In the genomic region with DNA sequence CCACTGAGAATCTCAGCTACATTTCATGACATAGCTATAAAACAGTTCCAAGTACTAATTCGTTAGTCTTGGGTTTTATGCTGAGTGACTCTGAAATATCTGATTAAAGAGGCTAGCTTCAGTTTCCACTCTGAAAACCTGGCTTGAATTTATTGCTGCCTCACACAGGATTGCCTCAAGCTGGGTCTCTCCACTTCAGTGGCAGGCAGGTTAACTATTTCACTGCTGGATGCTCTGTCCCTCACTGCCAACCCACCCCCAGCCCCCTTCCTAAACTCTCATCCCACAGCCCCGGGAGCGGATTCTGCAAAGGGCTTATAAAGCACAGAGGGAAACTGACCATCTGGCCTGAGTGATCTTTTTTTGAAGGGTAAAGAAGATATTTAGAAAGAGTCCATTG, we compare ENCODE assay signal across 27 cellular contexts.
"Had no signal": no experiment of that assay in that cellular context is flagged by ENCODE, and none has a peak within 500 bp of the region (broad histone marks: within the 10 kb centered on the region; RNA-seq: fewer than 3 reads in every experiment).

No MANE protein-coding gene starts in this region.

- H3K27me3 Mint-ChIP-seq: activated naive CD8-positive, alpha-beta T cell treated with anti-CD3 and anti-CD28 coated beads for 36 hours; naive thymus-derived CD8-positive, alpha-beta T cell; stimulated activated naive CD8-positive, alpha-beta T cell treated with anti-CD3 and anti-CD28 coated beads, Interleukin-15, Interleukin-2, amounts not matched to agents 100 ng/mL and 50 ng/mL, for 24 hours had no signal

- FAIRE-seq: bronchial epithelial cell, frontal cortex, pancreas had no signal

- H3K27ac ChIP-seq: colonic mucosa, dorsolateral prefrontal cortex, esophagus muscularis mucosa, left ventricle myocardium inferior, pancreas, psoas muscle, right atrium auricular region, thyroid gland, upper lobe of right lung had no signal

- H3K36me3 ChIP-seq: colonic mucosa, esophagus muscularis mucosa, left ventricle myocardium inferior, pancreas, right atrium auricular region, thyroid gland, upper lobe of right lung had no signal

- H3K27me3 ChIP-seq: colonic mucosa, esophagus muscularis mucosa, pancreas, right atrium auricular region, thyroid gland had no signal

- H3K36me3 Mint-ChIP-seq: activated naive CD8-positive, alpha-beta T cell treated with anti-CD3 and anti-CD28 coated beads for 36 hours; mesothelial cell of epicardium; naive thymus-derived CD8-positive, alpha-beta T cell had no signal

- H3K9me3 ChIP-seq: colonic mucosa, esophagus muscularis mucosa, left ventricle myocardium inferior, pancreas, psoas muscle, right atrium auricular region, thyroid gland, upper lobe of right lung had no signal

- ATAC-seq: effector memory CD8-positive, alpha-beta T cell; naive thymus-derived CD8-positive, alpha-beta T cell; psoas muscle; upper lobe of right lung had no signal

- DNase-seq: activated CD4-positive, alpha-beta T cell treated with anti-CD3 and anti-CD28 coated beads for 4 hours; activated CD4-positive, alpha-beta T cell treated with anti-CD3 and anti-CD28 coated beads, Interleukin-2, amount 50 U/mL, for 48 hours; activated CD4-positive, CD25-positive, alpha-beta regulatory T cell; activated CD8-positive, alpha-beta memory T cell treated with anti-CD3 and anti-CD28 coated beads, Interleukin-2, amount 50 U/mL, for 48 hours; activated naive CD4-positive, alpha-beta T cell treated with Interleukin-2 at 50 U/mL for 16 hours; activated naive CD8-positive, alpha-beta T cell treated with anti-CD3 and anti-CD28 coated beads for 36 hours; activated T-cell treated with anti-CD3 and anti-CD28 coated beads, Interleukin-2, amount 50 U/mL, for 48 hours; colonic mucosa; dorsolateral prefrontal cortex; effector memory CD8-positive, alpha-beta T cell; hypothalamus; kidney glomerular epithelial cell; left ventricle myocardium inferior; naive thymus-derived CD8-positive, alpha-beta T cell; pancreas; psoas muscle; stimulated activated CD4-positive, alpha-beta T cell treated with anti-CD3 and anti-CD28 coated beads, Interleukin-12 subunit alpha, Interleukin-12 subunit beta, amount 100 ng/mL, for 4 hours; substantia nigra; T1000; thyroid gland; upper lobe of right lung had no signal

- H3K27ac Mint-ChIP-seq: activated naive CD8-positive, alpha-beta T cell treated with anti-CD3 and anti-CD28 coated beads for 36 hours; effector memory CD8-positive, alpha-beta T cell; mesothelial cell of epicardium; naive thymus-derived CD8-positive, alpha-beta T cell; stimulated activated naive CD8-positive, alpha-beta T cell treated with anti-CD3 and anti-CD28 coated beads, Interleukin-15, Interleukin-2, amounts not matched to agents 100 ng/mL and 50 ng/mL, for 24 hours had no signal

- H3K4me3 Mint-ChIP-seq: activated naive CD8-positive, alpha-beta T cell treated with anti-CD3 and anti-CD28 coated beads for 36 hours; effector memory CD8-positive, alpha-beta T cell; mesothelial cell of epicardium; naive thymus-derived CD8-positive, alpha-beta T cell; stimulated activated naive CD8-positive, alpha-beta T cell treated with anti-CD3 and anti-CD28 coated beads, Interleukin-15, Interleukin-2, amounts not matched to agents 100 ng/mL and 50 ng/mL, for 24 hours had no signal

- H3K4me1 ChIP-seq: colonic mucosa, pancreas, psoas muscle, right atrium auricular region, thyroid gland had no signal

- H3K4me3 ChIP-seq: colonic mucosa, dorsolateral prefrontal cortex, esophagus muscularis mucosa, left ventricle myocardium inferior, pancreas, psoas muscle, right atrium auricular region, thyroid gland, upper lobe of right lung had no signal

- H3K9me3 Mint-ChIP-seq: activated naive CD8-positive, alpha-beta T cell treated with anti-CD3 and anti-CD28 coated beads for 36 hours; effector memory CD8-positive, alpha-beta T cell; naive thymus-derived CD8-positive, alpha-beta T cell; stimulated activated naive CD8-positive, alpha-beta T cell treated with anti-CD3 and anti-CD28 coated beads, Interleukin-15, Interleukin-2, amounts not matched to agents 100 ng/mL and 50 ng/mL, for 24 hours had no signal
